Comparison of ENCODE assay signal across 18 cellular contexts in the genomic region with DNA sequence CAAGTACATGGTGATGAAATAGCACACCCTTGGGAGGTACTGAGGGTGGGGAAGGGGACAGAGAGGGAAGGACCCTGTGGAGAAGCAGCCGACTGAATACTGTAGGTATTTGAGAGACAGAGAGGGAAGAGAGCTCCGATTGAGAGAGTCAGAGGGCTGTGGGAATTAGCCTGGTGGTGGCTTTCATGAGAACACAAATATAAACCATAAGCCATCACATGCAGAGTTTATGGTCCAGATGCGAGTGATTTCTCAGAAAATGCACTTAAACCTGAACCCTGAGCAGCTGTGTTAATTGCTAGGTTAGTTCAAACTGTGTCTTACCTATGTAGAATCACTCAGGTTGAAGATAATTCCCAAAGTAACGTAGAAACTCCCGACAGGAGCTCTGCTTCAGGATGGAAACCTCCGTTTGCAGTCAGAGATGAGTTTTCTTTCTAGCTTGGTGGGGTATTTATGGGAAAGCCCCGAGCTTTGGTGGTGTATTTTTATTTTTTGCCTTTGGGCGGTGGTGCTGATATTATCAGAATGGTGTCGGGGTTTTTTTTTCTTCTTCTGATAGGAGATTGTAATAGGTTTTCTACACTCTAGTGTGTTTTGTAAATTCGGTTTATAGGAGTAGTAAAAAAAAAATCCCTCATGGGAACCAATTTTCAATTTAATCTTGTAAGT.
DNase-seq lines count a peak whose midpoint lies in the region; ATAC-seq and TF ChIP-seq lines count a peak whose summit lies in the region.
"Had no signal": no experiment of that assay in that cellular context is flagged by ENCODE, and none has a peak within 500 bp of the region (broad histone marks: within the 10 kb centered on the region; RNA-seq: fewer than 3 reads in every experiment).

No MANE protein-coding gene starts in this region.

- no peaks in the 10 kb centered on the region for H3K27me3 Mint-ChIP-seq in T-helper 1 cell treated with Interleukin-12 subunit alpha and Interleukin-12 subunit beta and Interleukin-4 antibody, amounts not matched to agents 30 μg/mL and 1 μg/mL, for 36 hours (ENCODE audit: low read depth)
- H3K27me3 Mint-ChIP-seq in stimulated activated naive CD8-positive, alpha-beta T cell treated with anti-CD3 and anti-CD28 coated beads, Interleukin-15, Interleukin-2, amounts not matched to agents 100 ng/mL and 50 ng/mL, for 24 hours: no peaks in the 10 kb centered on the region
- no peaks in the 10 kb centered on the region for H3K27me3 Mint-ChIP-seq in stimulated activated naive CD8-positive, alpha-beta T cell treated with anti-CD3 and anti-CD28 coated beads, Interleukin-15, amount 100 ng/mL, for 72 hours

- H3K9me3 ChIP-seq in heart left ventricle: no peaks in the 10 kb centered on the region

- no peak for TF ChIP-seq POLR2A in heart left ventricle (IDR thresholded peaks at IDR 0.05)

- 89 to 92% (median 91%) methylated on average over 10 of the region's 10 CpGs for WGBS in heart left ventricle, 4 donors

- H3K4me1 ChIP-seq in heart left ventricle: no peaks in the 10 kb centered on the region

- TF ChIP-seq CTCF in heart left ventricle (IDR thresholded peaks at IDR 0.05): no peak

- no peak for ATAC-seq in stimulated activated naive CD8-positive, alpha-beta T cell treated with anti-CD3 and anti-CD28 coated beads, Interleukin-15, Interleukin-2, amounts not matched to agents 100 U/mL and 50 U/mL, for 24 hours
- no peak for ATAC-seq in stimulated activated naive CD8-positive, alpha-beta T cell treated with anti-CD3 and anti-CD28 coated beads, Interleukin-15, amount 100 ng/mL, for 72 hours
- no peak for ATAC-seq in heart left ventricle
- ATAC-seq: HCT116 had no signal

- H3K36me3 ChIP-seq in heart left ventricle: peaks cover 0 to 7% (median 0%) of the 10 kb centered on the region in 9 donors

- no peak overlapping the region for H3K4me3 ChIP-seq in heart left ventricle
- H3K4me3 ChIP-seq: GM23248 had no signal

- H3K27ac ChIP-seq in heart left ventricle: no peak overlapping the region
- H3K27ac ChIP-seq: GM23248 had no signal

- H3K27ac Mint-ChIP-seq in T-helper 1 cell treated with Interleukin-12 subunit alpha and Interleukin-12 subunit beta and Interleukin-4 antibody, amounts not matched to agents 30 μg/mL and 1 μg/mL, for 36 hours: no peak overlapping the region
- peak overlapping the region; percentile 83 for H3K27ac Mint-ChIP-seq in stimulated activated naive CD8-positive, alpha-beta T cell treated with anti-CD3 and anti-CD28 coated beads, Interleukin-15, Interleukin-2, amounts not matched to agents 100 ng/mL and 50 ng/mL, for 24 hours
- peak overlapping the region; percentile 68 to 77 for H3K27ac Mint-ChIP-seq in stimulated activated naive CD8-positive, alpha-beta T cell treated with anti-CD3 and anti-CD28 coated beads, Interleukin-15, amount 100 ng/mL, for 72 hours
- H3K27ac Mint-ChIP-seq: IgD-negative memory B cell had no signal

- peak overlapping the region; percentile 33 for H3K4me3 Mint-ChIP-seq in T-helper 1 cell treated with Interleukin-12 subunit alpha and Interleukin-12 subunit beta and Interleukin-4 antibody, amounts not matched to agents 30 μg/mL and 1 μg/mL, for 36 hours
- H3K4me3 Mint-ChIP-seq in stimulated activated naive CD8-positive, alpha-beta T cell treated with anti-CD3 and anti-CD28 coated beads, Interleukin-15, Interleukin-2, amounts not matched to agents 100 ng/mL and 50 ng/mL, for 24 hours: peak overlapping the region; percentile 54
- no peak overlapping the region for H3K4me3 Mint-ChIP-seq in stimulated activated naive CD8-positive, alpha-beta T cell treated with anti-CD3 and anti-CD28 coated beads, Interleukin-15, amount 100 ng/mL, for 72 hours

- peaks cover 40% of the 10 kb centered on the region for H3K4me1 Mint-ChIP-seq in T-helper 1 cell treated with Interleukin-12 subunit alpha and Interleukin-12 subunit beta and Interleukin-4 antibody, amounts not matched to agents 30 μg/mL and 1 μg/mL, for 36 hours (ENCODE audit: low read depth)
- H3K4me1 Mint-ChIP-seq in stimulated activated naive CD8-positive, alpha-beta T cell treated with anti-CD3 and anti-CD28 coated beads, Interleukin-15, Interleukin-2, amounts not matched to agents 100 ng/mL and 50 ng/mL, for 24 hours (ENCODE audit: low read depth): peaks cover 49% of the 10 kb centered on the region
- H3K4me1 Mint-ChIP-seq in stimulated activated naive CD8-positive, alpha-beta T cell treated with anti-CD3 and anti-CD28 coated beads, Interleukin-15, amount 100 ng/mL, for 72 hours: peaks cover 37% of the 10 kb centered on the region
- H3K4me1 Mint-ChIP-seq: IgD-negative memory B cell had no signal

- intact Hi-C loops in heart left ventricle (cut with DNase I): no loop called here

- H3K36me3 Mint-ChIP-seq in T-helper 1 cell treated with Interleukin-12 subunit alpha and Interleukin-12 subunit beta and Interleukin-4 antibody, amounts not matched to agents 30 μg/mL and 1 μg/mL, for 36 hours (ENCODE audit: low read depth): peaks cover 47% of the 10 kb centered on the region
- peaks cover 78% of the 10 kb centered on the region for H3K36me3 Mint-ChIP-seq in stimulated activated naive CD8-positive, alpha-beta T cell treated with anti-CD3 and anti-CD28 coated beads, Interleukin-15, Interleukin-2, amounts not matched to agents 100 ng/mL and 50 ng/mL, for 24 hours (ENCODE audit: low read depth)

- no peaks in the 10 kb centered on the region for H3K9me3 Mint-ChIP-seq in T-helper 1 cell treated with Interleukin-12 subunit alpha and Interleukin-12 subunit beta and Interleukin-4 antibody, amounts not matched to agents 30 μg/mL and 1 μg/mL, for 36 hours
- no peaks in the 10 kb centered on the region for H3K9me3 Mint-ChIP-seq in stimulated activated naive CD8-positive, alpha-beta T cell treated with anti-CD3 and anti-CD28 coated beads, Interleukin-15, Interleukin-2, amounts not matched to agents 100 ng/mL and 50 ng/mL, for 24 hours
- H3K9me3 Mint-ChIP-seq in stimulated activated naive CD8-positive, alpha-beta T cell treated with anti-CD3 and anti-CD28 coated beads, Interleukin-15, amount 100 ng/mL, for 72 hours: no peaks in the 10 kb centered on the region
- H3K9me3 Mint-ChIP-seq: IgD-negative memory B cell had no signal

- H3K27me3 ChIP-seq in heart left ventricle: no peaks in the 10 kb centered on the region

- DNase-seq in T-helper 1 cell (no peak), cerebellar nuclear complex (lab: John Stamatoyannopoulos, UW) (no peak), heart left ventricle (no peak)
- DNase-seq in stimulated activated naive CD8-positive, alpha-beta T cell treated with anti-CD3 and anti-CD28 coated beads, Interleukin-15, Interleukin-2, amounts not matched to agents 100 U/mL and 50 U/mL, for 24 hours: no peak
- DNase-seq in central memory CD4-positive, alpha-beta T cell: peak; percentile 15
- DNase-seq in stimulated activated naive CD8-positive, alpha-beta T cell treated with anti-CD3 and anti-CD28 coated beads, Interleukin-15, amount 100 ng/mL, for 72 hours: no peak
- DNase-seq: 8988T, C1 segment of cervical spinal cord, Calu3, DMS79, GM23248, NCI-H1436, NCI-H2029 treated with DMSO at 0.1 percent for 48 hours, NCI-H510A treated with DMSO at 0.1 percent for 48 hours had no signal

Comparison
In these comparisons a context has a peak if more than half of its experiments do, and no peak if none do; other contexts are left out.
1. H3K4me3 Mint-ChIP-seq: peak in T-helper 1 cell treated with Interleukin-12 subunit alpha and Interleukin-12 subunit beta and Interleukin-4 antibody, amounts not matched to agents 30 μg/mL and 1 μg/mL, for 36 hours (single experiment) and stimulated activated naive CD8-positive, alpha-beta T cell treated with anti-CD3 and anti-CD28 coated beads, Interleukin-15, Interleukin-2, amounts not matched to agents 100 ng/mL and 50 ng/mL, for 24 hours (single experiment); none in stimulated activated naive CD8-positive, alpha-beta T cell treated with anti-CD3 and anti-CD28 coated beads, Interleukin-15, amount 100 ng/mL, for 72 hours (0 of 2).